8 cellular contexts compared by ENCODE assay signal in the genomic region with DNA sequence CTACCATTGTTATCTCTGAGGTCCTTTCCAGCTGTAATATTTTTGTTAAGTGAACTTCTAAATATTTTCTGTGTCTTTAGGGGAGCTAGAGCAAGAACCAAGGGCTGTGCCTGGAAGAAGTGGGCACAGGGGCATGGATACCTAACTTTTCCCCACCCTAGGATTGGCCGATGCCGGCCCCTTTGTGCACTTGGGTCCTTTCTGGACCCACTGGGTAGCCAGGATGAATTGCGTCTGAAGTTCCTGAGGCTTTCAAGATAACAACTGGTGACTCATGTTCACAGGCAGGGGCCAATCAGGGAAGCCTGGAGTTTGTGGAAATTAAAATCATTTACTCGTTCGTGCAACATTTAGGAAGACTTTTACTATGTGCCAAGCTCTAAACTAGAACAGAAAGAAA. TPM values are rescaled to one million over a fixed set of nuclear protein-coding genes. Genes with fewer than 3 reads are reported as not detected.
DNase-seq lines count a peak whose midpoint lies in the region; ATAC-seq, FAIRE-seq and TF ChIP-seq lines count a peak whose summit lies in the region.

No MANE protein-coding gene starts in this region.

- H3K9me3 ChIP-seq in SJSA1 (replicated peaks) (no peaks in the 10 kb centered on the region), skeletal muscle tissue (ENCODE audit: control insufficient read depth in 3 of 3, low read length in 3 of 3) (no peaks in the 10 kb centered on the region)

- no peak overlapping the region for H3K27ac ChIP-seq in SJSA1
- no peak overlapping the region for H3K27ac ChIP-seq in skeletal muscle tissue (ENCODE audit: low read depth, low read length)

- in situ Hi-C loops in GM13976 (cut with MboI; ENCODE audit: low sequenced_read_pairs, unreplicated experiment): no loop called here

- peak; percentile 9 for DNase-seq in GM13976 (ENCODE audit: low spot score)
- DNase-seq in SJSA1 (ENCODE audit: low read depth in 1 of 2, low spot score in 2 of 2): no peak
- DNase-seq in fibroblast of peridontal ligament (ENCODE audit: extremely low read depth): peak; percentile 57
- DNase-seq in hippocampal formation (lab: John Stamatoyannopoulos, UW): no peak
- DNase-seq in NOMO-1 treated with dmso at 0.1 percent for 144 hours (lab: John Stamatoyannopoulos, UW; ENCODE audit: unreplicated experiment): no peak
- DNase-seq in HTR-8/SVneo (ENCODE audit: insufficient read length, low spot score): no peak

- peak overlapping the region; percentile 70 to 96 (median 88) for H3K9ac ChIP-seq in skeletal muscle tissue (ENCODE audit: low read depth in 1 of 3, low read length in 3 of 3)

- H3K4me1 ChIP-seq in SJSA1 (replicated peaks) (peaks cover 15% of the 10 kb centered on the region), skeletal muscle tissue (ENCODE audit: control insufficient read depth in 3 of 3, insufficient read depth in 3 of 3, low read length in 3 of 3) (peaks cover 17 to 22% (median 18%) of the 10 kb centered on the region in 3 donors)

- no peak for TF ChIP-seq CTCF in GM13976 (IDR thresholded peaks at IDR 0.05; ENCODE audit: borderline replicate concordance, control extremely low read depth, extremely low read depth, insufficient read depth, missing control alignments)

- no peak for ATAC-seq in GM19452 (IDR thresholded peaks at IDR 0.05; ENCODE audit: unreplicated experiment)

- H3K27me3 ChIP-seq in SJSA1 (replicated peaks) (no peaks in the 10 kb centered on the region; the same call in 1 of the 2 replicates), skeletal muscle tissue (ENCODE audit: control insufficient read depth in 3 of 3, insufficient read depth in 3 of 3, low read length in 3 of 3) (no peaks in the 10 kb centered on the region)

- H3K4me3 ChIP-seq in SJSA1 (peak overlapping the region; percentile 75), skeletal muscle tissue (ENCODE audit: low read length in 3 of 3) (peak overlapping the region; percentile 98 to 100 (median 99))

- H3K36me3 ChIP-seq in SJSA1 (peaks cover 11% of the 10 kb centered on the region), skeletal muscle tissue (ENCODE audit: control insufficient read depth in 3 of 3, insufficient read depth in 3 of 3, low read length in 3 of 3) (peaks cover 11 to 14% (median 12%) of the 10 kb centered on the region in 3 donors)

- no peak for FAIRE-seq in HTR-8/SVneo (lab: Jason Lieb, UNC)

RNA-seq across cellular contexts. Expression of a gene that starts 0.8 kb away (rescaled TPM):
- total RNA-seq in SJSA1 (2014; rRNA removed; shearing (Covaris generic)): 34.8 and 60.6 TPM in 2 replicates
- 20.4 TPM for total RNA-seq in skeletal muscle tissue

RNA-seq across cellular contexts. Expression of a gene that starts 0.8 kb away (rescaled TPM):
- 7.2 and 9.8 TPM in 2 replicates for total RNA-seq in SJSA1 (2014; rRNA removed; shearing (Covaris generic))
- total RNA-seq in skeletal muscle tissue: 13.6 TPM

Comparison
In these comparisons a context has a peak if more than half of its experiments do, and no peak if none do; other contexts are left out.
1. DNase-seq: peak in GM13976 (single experiment) and fibroblast of peridontal ligament (single experiment); none in SJSA1 (0 of 2), hippocampal formation (0 of 2), NOMO-1 treated with dmso at 0.1 percent for 144 hours (single experiment) and HTR-8/SVneo (single experiment).